Comparison of ENCODE assay signal across 33 cellular contexts in the genomic region with DNA sequence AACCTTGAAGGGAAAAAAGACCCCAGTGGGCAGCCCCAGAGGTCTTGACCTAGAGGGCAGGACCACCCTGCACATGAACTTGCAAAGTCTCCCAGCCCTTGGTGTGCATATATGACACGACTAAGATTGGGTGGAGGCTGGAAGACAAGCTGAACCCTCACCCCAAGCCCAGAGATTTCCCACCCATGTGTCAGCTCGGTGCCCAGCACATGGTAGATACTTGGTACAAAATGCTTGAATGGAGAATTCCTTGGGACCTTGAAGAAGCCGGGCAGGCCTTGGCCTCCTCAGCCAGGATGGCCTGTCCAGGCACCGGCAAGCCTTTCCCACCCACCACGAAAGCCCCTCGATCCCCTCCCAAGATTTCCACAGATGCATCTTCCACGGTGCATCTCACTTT. TPM values are rescaled to one million over a fixed set of nuclear protein-coding genes. Genes with fewer than 3 reads are reported as not detected.
"Had no signal": no experiment of that assay in that cellular context is flagged by ENCODE, and none has a peak within 500 bp of the region (broad histone marks: within the 10 kb centered on the region; RNA-seq: fewer than 3 reads in every experiment).

No MANE protein-coding gene starts in this region.

- DNase-seq: colonic mucosa; cortex of kidney; effector CD8-positive, alpha-beta T cell; effector memory CD8-positive, alpha-beta T cell; endodermal cell; erythroblast; esophagus squamous epithelium; foreskin fibroblast; foreskin melanocyte; gastrocnemius medialis; glutamatergic neuron; head of caudate nucleus; heart right ventricle; hippocampal formation; left cardiac atrium; left lung; left ventricle myocardium superior; lower lobe of right lung; mesenchymal stem cell; mucosa of descending colon; naive B cell had no signal

- H3K36me3 ChIP-seq: colonic mucosa, esophagus squamous epithelium, gastrocnemius medialis, heart right ventricle, left lung, lower lobe of right lung had no signal

- FAIRE-seq: endometrium, islet of Langerhans, keratinocyte had no signal

- H3K9me3 ChIP-seq: colonic mucosa, esophagus squamous epithelium, gastrocnemius medialis, heart right ventricle, left lung, lower lobe of right lung, mucosa of descending colon had no signal

- ATAC-seq: effector memory CD8-positive, alpha-beta T cell; gastrocnemius medialis; left cardiac atrium; left lung; left ventricle myocardium superior; lower lobe of right lung had no signal

- H3K4me3 ChIP-seq: colonic mucosa, esophagus squamous epithelium, gastrocnemius medialis, heart right ventricle, left lung, lower lobe of right lung, mucosa of descending colon had no signal

- H3K4me1 ChIP-seq: colonic mucosa, esophagus squamous epithelium, gastrocnemius medialis, heart right ventricle, left lung, lower lobe of right lung had no signal

- H3K27ac ChIP-seq: colonic mucosa, epithelial cell of prostate, esophagus squamous epithelium, gastrocnemius medialis, heart right ventricle, left lung, lower lobe of right lung had no signal

- H3K27me3 ChIP-seq: colonic mucosa had no signal

RNA-seq across cellular contexts. Expression of a gene that starts 50.6 kb away (rescaled TPM):
- total RNA-seq: dermis microvascular lymphatic vessel endothelial cell, gastrocnemius medialis, glomerular endothelial cell, heart right ventricle, kidney epithelial cell, left cardiac atrium, left ventricle myocardium superior, lower leg skin, lung microvascular endothelial cell, mesenteric fat pad, mesothelial cell of epicardium, mucosa of descending colon, myocyte had no signal
- polyA plus RNA-seq: keratinocyte had no signal
